Comparison of ENCODE assay signal across 1 cellular context in the genomic region with DNA sequence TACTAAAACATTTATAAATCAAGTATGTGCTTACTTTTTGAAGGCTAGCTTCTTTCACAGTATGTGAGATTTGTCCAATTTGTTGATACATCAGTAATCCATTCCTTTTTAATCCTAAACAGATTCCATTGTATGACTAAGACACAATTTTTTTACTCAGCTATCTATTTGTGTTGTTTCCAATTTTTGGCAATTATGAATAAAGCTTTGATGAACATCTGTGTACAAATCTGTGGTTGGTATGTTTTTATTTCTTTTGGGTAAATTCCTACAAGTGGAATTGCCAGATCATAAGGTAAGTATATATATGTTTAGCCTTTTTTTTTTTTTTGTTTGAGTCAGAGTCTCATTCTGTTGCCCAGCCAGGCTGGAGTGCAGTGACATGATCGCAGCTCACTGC.
TF ChIP-seq lines count a peak whose summit lies in the region.

No MANE protein-coding gene starts in this region.

TF ChIP-seq in IMR-90, 13 proteins besides CTCF, POLR2A, EP300 and RAD21:
- TF ChIP-seq FOS (IDR thresholded peaks at IDR 0.05; ENCODE audit: low read depth, low read length) (no peak), RCOR1 (IDR thresholded peaks at IDR 0.05; ENCODE audit: insufficient replicate concordance, low read length) (no peak), MAFK (IDR thresholded peaks at IDR 0.05; ENCODE audit: low read depth, low read length) (no peak), MXI1 (IDR thresholded peaks at IDR 0.05; ENCODE audit: borderline replicate concordance, low read depth, low read length) (no peak), CEBPB (IDR thresholded peaks at IDR 0.05; ENCODE audit: low read depth, low read length) (no peak), NFE2L2 (IDR thresholded peaks at IDR 0.05; ENCODE audit: low read depth, low read length) (no peak), MAZ (IDR thresholded peaks at IDR 0.05; ENCODE audit: borderline replicate concordance, low read depth, low read length) (no peak), CHD1 (IDR thresholded peaks at IDR 0.05; ENCODE audit: low read depth, low read length) (no peak), RFX5 (IDR thresholded peaks at IDR 0.05; ENCODE audit: low read depth, low read length) (no peak), BHLHE40 (IDR thresholded peaks at IDR 0.05; ENCODE audit: low read depth, low read length) (no peak), SMC3 (IDR thresholded peaks at IDR 0.05; ENCODE audit: low read depth, low read length) (no peak)
- TF ChIP-seq, protein P1, sequence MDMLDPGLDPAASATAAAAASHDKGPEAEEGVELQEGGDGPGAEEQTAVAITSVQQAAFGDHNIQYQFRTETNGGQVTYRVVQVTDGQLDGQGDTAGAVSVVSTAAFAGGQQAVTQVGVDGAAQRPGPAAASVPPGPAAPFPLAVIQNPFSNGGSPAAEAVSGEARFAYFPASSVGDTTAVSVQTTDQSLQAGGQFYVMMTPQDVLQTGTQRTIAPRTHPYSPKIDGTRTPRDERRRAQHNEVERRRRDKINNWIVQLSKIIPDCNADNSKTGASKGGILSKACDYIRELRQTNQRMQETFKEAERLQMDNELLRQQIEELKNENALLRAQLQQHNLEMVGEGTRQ (IDR thresholded peaks at IDR 0.05; ENCODE audit: low read depth, low read length), result no peak
- TF ChIP-seq, protein P2, sequence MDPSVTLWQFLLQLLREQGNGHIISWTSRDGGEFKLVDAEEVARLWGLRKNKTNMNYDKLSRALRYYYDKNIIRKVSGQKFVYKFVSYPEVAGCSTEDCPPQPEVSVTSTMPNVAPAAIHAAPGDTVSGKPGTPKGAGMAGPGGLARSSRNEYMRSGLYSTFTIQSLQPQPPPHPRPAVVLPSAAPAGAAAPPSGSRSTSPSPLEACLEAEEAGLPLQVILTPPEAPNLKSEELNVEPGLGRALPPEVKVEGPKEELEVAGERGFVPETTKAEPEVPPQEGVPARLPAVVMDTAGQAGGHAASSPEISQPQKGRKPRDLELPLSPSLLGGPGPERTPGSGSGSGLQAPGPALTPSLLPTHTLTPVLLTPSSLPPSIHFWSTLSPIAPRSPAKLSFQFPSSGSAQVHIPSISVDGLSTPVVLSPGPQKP (IDR thresholded peaks at IDR 0.05; ENCODE audit: borderline replicate concordance, low read depth, low read length), result no peak
